In the genomic region with DNA sequence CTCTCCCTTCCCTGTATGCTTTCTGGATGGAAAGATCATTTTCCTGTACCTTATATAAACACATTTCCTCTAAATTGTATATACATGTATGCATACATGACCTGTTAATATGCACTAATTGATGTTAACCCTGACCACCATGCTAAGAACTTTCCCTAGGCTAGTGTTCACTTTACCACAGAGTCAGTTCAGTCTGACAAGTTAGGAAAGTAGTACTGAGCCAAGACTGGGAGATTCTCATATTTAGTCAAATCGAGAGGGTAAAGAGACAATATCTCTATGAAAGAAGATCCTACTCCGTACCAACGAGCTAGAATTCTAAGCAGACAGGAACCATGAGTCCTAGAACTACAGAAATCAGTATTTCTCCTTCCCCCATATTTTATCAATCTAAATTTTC, we compare ENCODE assay signal across 28 cellular contexts. TPM values are rescaled to one million over a fixed set of nuclear protein-coding genes. Genes with fewer than 3 reads are reported as not detected.
DNase-seq lines count a peak whose midpoint lies in the region; ATAC-seq, FAIRE-seq and TF ChIP-seq lines count a peak whose summit lies in the region.
"Had no signal": no experiment of that assay in that cellular context is flagged by ENCODE, and none has a peak within 500 bp of the region (broad histone marks: within the 10 kb centered on the region; RNA-seq: fewer than 3 reads in every experiment).

No MANE protein-coding gene starts in this region.

- H3K4me3 Mint-ChIP-seq in activated naive CD4-positive, alpha-beta T cell treated with anti-CD3 and anti-CD28 coated beads for 36 hours, result no peak overlapping the region
- no peak overlapping the region for H3K4me3 Mint-ChIP-seq in T-helper 17 cell
- H3K4me3 Mint-ChIP-seq: CD4-positive, CD25-positive, alpha-beta regulatory T cell; IgD-negative memory B cell had no signal

- no peak for TF ChIP-seq CTCF in K562 (IDR thresholded peaks at IDR 0.05 in 2 of 3, conservative IDR thresholded peaks at IDR 0.05 in 1 of 3; ENCODE audit: insufficient read depth in 2 of 3, low read depth in 1 of 3, low read length in 3 of 3)

- H4K20me1 ChIP-seq in K562 (replicated peaks; ENCODE audit: control insufficient read depth, insufficient read depth, low read length), result no peaks in the 10 kb centered on the region

- H3K4me1 ChIP-seq in K562 (replicated peaks in 1 of 2; ENCODE audit: control insufficient read depth in 2 of 2, insufficient read depth in 2 of 2, low read length in 2 of 2), result peaks cover 0 to 7% of the 10 kb centered on the region in 2 experiments; a peak in 2 of 5 replicates
- H3K4me1 ChIP-seq: BLaER1, SJCRH30 had no signal

- no peak for DNase-seq in activated naive CD4-positive, alpha-beta T cell treated with anti-CD3 and anti-CD28 coated beads, Interleukin-2, amount 50 U/mL, for 72 hours (ENCODE audit: low spot score in 2 of 2)
- no peak for DNase-seq in activated naive CD4-positive, alpha-beta T cell treated with anti-CD3 and anti-CD28 coated beads for 36 hours
- DNase-seq in T-helper 17 cell (no peak), K562 (ENCODE audit: extremely low read depth in 1 of 4, low spot score in 3 of 4) (no peak), substantia nigra (lab: John Stamatoyannopoulos, UW) (no peak), NCI-H1417 (lab: John Stamatoyannopoulos, UW) (no peak), cerebellum (ENCODE audit: low spot score) (no peak)
- DNase-seq: CD4-positive, CD25-positive, alpha-beta regulatory T cell; DMS153; DND-41; HCEC 1CT; NCI-H1092; NCI-H1436; NCI-H187 treated with DMSO at 0.1 percent for 48 hours; NCI-H2107; NCI-H446; NCI-H526; NCI-H82; NK-92 treated with Interleukin-12 subunit alpha and Interleukin-12 subunit beta, amount 100 ng/mL, for 24 hours; PC-9; SJCRH30 had no signal

- H3K9me3 ChIP-seq in T-helper 17 cell (ENCODE audit: control insufficient read depth, low read length, poor library complexity, severe bottlenecking) (no peaks in the 10 kb centered on the region), K562 (replicated peaks; ENCODE audit: control insufficient read depth, insufficient read depth, low read depth, low read length) (no peaks in the 10 kb centered on the region)
- H3K9me3 ChIP-seq: SJCRH30 had no signal

- intact Hi-C loops in activated naive CD4-positive, alpha-beta T cell treated with anti-CD3 and anti-CD28 coated beads for 36 hours (cut with micrococcal nuclease), result loop anchor here (5.0 kb wide), 1 partner anchor 47 kb away; no protein-coding TSS in a partner anchor
- intact Hi-C loops in K562 (cut with micrococcal nuclease), result no loop called here

- no peaks in the 10 kb centered on the region for H3K27me3 Mint-ChIP-seq in activated naive CD4-positive, alpha-beta T cell treated with anti-CD3 and anti-CD28 coated beads for 36 hours (ENCODE audit: low read depth)
- no peaks in the 10 kb centered on the region for H3K27me3 Mint-ChIP-seq in T-helper 17 cell
- H3K27me3 Mint-ChIP-seq: CD4-positive, CD25-positive, alpha-beta regulatory T cell; IgD-negative memory B cell had no signal

- in situ Hi-C loops in K562 (cut with MboI), result no loop called here

- POLR2A ChIA-PET in K562 (lab: Yijun Ruan, JAX), result interaction anchor here (0.7 to 1.4 kb wide), 2 partner anchors 11 to 21 kb away, joined by 3 read pairs; no protein-coding TSS in a partner anchor

- no peaks in the 10 kb centered on the region for H3K9me3 Mint-ChIP-seq in activated naive CD4-positive, alpha-beta T cell treated with anti-CD3 and anti-CD28 coated beads, Interleukin-2, amount 50 U/mL, for 72 hours
- H3K9me3 Mint-ChIP-seq in activated naive CD4-positive, alpha-beta T cell treated with anti-CD3 and anti-CD28 coated beads for 36 hours, result no peaks in the 10 kb centered on the region
- H3K9me3 Mint-ChIP-seq: CD4-positive, CD25-positive, alpha-beta regulatory T cell had no signal

- no peak overlapping the region for H3K4me3 ChIP-seq in K562
- H3K4me3 ChIP-seq: BLaER1, PC-9, SJCRH30 had no signal

- H3K36me3 Mint-ChIP-seq in activated naive CD4-positive, alpha-beta T cell treated with anti-CD3 and anti-CD28 coated beads, Interleukin-2, amount 50 U/mL, for 72 hours, result no peaks in the 10 kb centered on the region
- no peaks in the 10 kb centered on the region for H3K36me3 Mint-ChIP-seq in activated naive CD4-positive, alpha-beta T cell treated with anti-CD3 and anti-CD28 coated beads for 36 hours (ENCODE audit: low read depth)
- no peaks in the 10 kb centered on the region for H3K36me3 Mint-ChIP-seq in T-helper 17 cell (ENCODE audit: low read depth)

- no peaks in the 10 kb centered on the region for H3K27me3 ChIP-seq in K562 (ENCODE audit: control insufficient read depth in 2 of 2, insufficient read depth in 2 of 2, low read length in 2 of 2)
- H3K27me3 ChIP-seq: BLaER1, SJCRH30 had no signal

- CTCF ChIA-PET in activated naive CD4-positive, alpha-beta T cell treated with anti-CD3 and anti-CD28 coated beads for 36 hours (lab: Charles Lee), result interaction anchor here (0.6 to 1.7 kb wide), 3 partner anchors 46 to 145 kb away, joined by 3 to 7 read pairs (median 4); no protein-coding TSS in a partner anchor
- CTCF ChIA-PET in K562 (lab: Yijun Ruan, JAX; ENCODE audit: low intra/inter-chr PET ratio), result no interaction called here

- peak; percentile 22 to 65 for ATAC-seq in activated naive CD4-positive, alpha-beta T cell treated with anti-CD3 and anti-CD28 coated beads, Interleukin-2, amount 50 U/mL, for 72 hours
- ATAC-seq in T-helper 17 cell (no peak), K562 (no peak), GM19455 (IDR thresholded peaks at IDR 0.05; ENCODE audit: unreplicated experiment) (no peak)
- ATAC-seq: Right ventricle myocardium inferior had no signal

- H2AFZ ChIP-seq in K562 (ENCODE audit: low read depth, low read length), result no peak overlapping the region
- H2AFZ ChIP-seq: PC-9 had no signal

- FAIRE-seq in K562 (lab: Jason Lieb, UNC), result peak; percentile 54
- FAIRE-seq: A204.1, H1 had no signal

- peaks cover 45% of the 10 kb centered on the region for H3K4me1 Mint-ChIP-seq in activated naive CD4-positive, alpha-beta T cell treated with anti-CD3 and anti-CD28 coated beads for 36 hours (ENCODE audit: low read depth)
- peaks cover 25% of the 10 kb centered on the region for H3K4me1 Mint-ChIP-seq in T-helper 17 cell

- no peak for TF ChIP-seq EP300 in K562 (IDR thresholded peaks at IDR 0.05; ENCODE audit: low read length)

- no peak overlapping the region for H3K27ac ChIP-seq in K562 (ENCODE audit: extremely low read depth, low read depth, low read length)
- peak overlapping the region; percentile 44 for H3K27ac ChIP-seq in substantia nigra (ENCODE audit: low read depth, low read length, poor library complexity, severe bottlenecking)
- H3K27ac ChIP-seq: BLaER1, HL-60, PC-9, SJCRH30 had no signal

- WGBS in K562 (ENCODE audit: insufficient coverage, low coverage, missing lambda C conversion rate), result 58% methylated on average over 3 of the region's 3 CpGs

- H3K9me1 ChIP-seq in K562 (ENCODE audit: control insufficient read depth, insufficient read depth, low read length), result no peaks in the 10 kb centered on the region

- no peaks in the 10 kb centered on the region for H3K36me3 ChIP-seq in K562 (ENCODE audit: control insufficient read depth, insufficient read depth, low read length)
- H3K36me3 ChIP-seq: SJCRH30 had no signal

- no peak overlapping the region for H3K9ac ChIP-seq in K562 (ENCODE audit: insufficient read depth in 1 of 2, low read depth in 2 of 2, low read length in 2 of 2)
- H3K9ac ChIP-seq: BLaER1 had no signal

- TF ChIP-seq POLR2A in K562 (conservative IDR thresholded peaks at IDR 0.05), result no peak

- no peaks in the 10 kb centered on the region; the same call in 2 of the 3 replicates for H3K79me2 ChIP-seq in K562 (ENCODE audit: control insufficient read depth, insufficient read depth, low read length)

- H3K27ac Mint-ChIP-seq in activated naive CD4-positive, alpha-beta T cell treated with anti-CD3 and anti-CD28 coated beads, Interleukin-2, amount 50 U/mL, for 72 hours, result no peak overlapping the region
- no peak overlapping the region for H3K27ac Mint-ChIP-seq in activated naive CD4-positive, alpha-beta T cell treated with anti-CD3 and anti-CD28 coated beads for 36 hours
- peak overlapping the region; percentile 47 for H3K27ac Mint-ChIP-seq in T-helper 17 cell

- no peak for TF ChIP-seq RAD21 in K562 (CRISPR knock-in tag; conservative IDR thresholded peaks at IDR 0.05 in 1 of 2, IDR thresholded peaks at IDR 0.05 in 1 of 2)

- BruUV-seq in K562 (replicated peaks; lab: Mats Ljungman, UMichigan), result no TSS peak

- no peak overlapping the region for H3K4me2 ChIP-seq in K562 (ENCODE audit: insufficient read depth, low read length)
- H3K4me2 ChIP-seq: BLaER1, PC-9 had no signal

TF ChIP-seq in K562, 482 proteins besides CTCF, POLR2A, EP300 and RAD21 (continues in another document):
- no peak for TF ChIP-seq MCM5 (IDR thresholded peaks at IDR 0.05; ENCODE audit: low read depth)
- TF ChIP-seq PHF20 (IDR thresholded peaks at IDR 0.05; ENCODE audit: partially characterized antibody), result no peak
- no peak for TF ChIP-seq SRSF3 (IDR thresholded peaks at IDR 0.05; ENCODE audit: insufficient read depth, low read length)

RNA-seq across cellular contexts. Expression of a gene that starts 36.8 kb away (rescaled TPM):
- total RNA-seq in activated naive CD4-positive, alpha-beta T cell treated with anti-CD3 and anti-CD28 coated beads, Interleukin-2, amount 50 U/mL, for 72 hours, result 10 to 100 TPM; 25.0 to 30.1 TPM
- total RNA-seq in activated naive CD4-positive, alpha-beta T cell treated with anti-CD3 and anti-CD28 coated beads for 36 hours, result 10 to 100 TPM; 19.7 to 19.8 TPM
- total RNA-seq in T-helper 17 cell (10 to 100 TPM; 22.7 to 25.3 TPM), K562 (2014; rRNA removed) (8.5 and 10.6 TPM in 2 replicates), K562 (2014; rRNA removed; fragmentation: Illumina TruSeq; extraction: Trizol) (16.7 and 17.8 TPM in 2 replicates), K562 (2015; rRNA removed; fragmentation: Illumina TruSeq; extraction: Trizol) (12.3 and 13.8 TPM in 2 replicates), K562 (2021) (20.7 and 23.8 TPM in 2 replicates), cerebellum (16.4 TPM)
- 37.6 and 52.5 TPM in 2 replicates for total RNA-seq in K562 (2011; cell fraction: chromatin; rRNA removed; ENCODE audit: low replicate concordance)
- 22.0 and 24.5 TPM in 2 replicates for total RNA-seq in K562 (2011; cell fraction: nucleolus; rRNA removed)
- total RNA-seq in K562 (2011; cell fraction: nucleoplasm; rRNA removed), result 48.6 and 75.5 TPM in 2 replicates
- polyA plus RNA-seq in K562 (2011; rRNA removed) (20.9 and 23.0 TPM in 2 replicates), K562 (2014; fragmentation: Illumina TruSeq; extraction: Trizol) (20.8 and 22.0 TPM in 2 replicates), K562 (2014; fragmentation: Nextera tagmentation; extraction: Ambion mirVana) (10 to 100 TPM; 28.9 to 30.4 TPM), K562 (2014; rRNA removed) (18.4 and 23.5 TPM in 2 replicates)
- 13.1 and 21.3 TPM in 2 replicates for polyA plus RNA-seq in K562 (2011; cell fraction: cytosol; rRNA removed)
- polyA plus RNA-seq in K562 (2011; cell fraction: nucleus; rRNA removed), result 24.3 and 25.6 TPM in 2 replicates
- 11.9 and 18.6 TPM in 2 replicates for polyA plus RNA-seq in K562 (2012)
- polyA minus RNA-seq in K562 (2011; rRNA and poly(A)+ RNA removed), result 20.8 and 32.8 TPM in 2 replicates
- 12.7 and 28.9 TPM in 2 replicates for polyA minus RNA-seq in K562 (2011; cell fraction: cytosol; rRNA and poly(A)+ RNA removed)
- polyA minus RNA-seq in K562 (2011; cell fraction: nucleus; rRNA and poly(A)+ RNA removed), result 9.7 and 15.9 TPM in 2 replicates

Comparison
In these comparisons a context has a peak if more than half of its experiments do, and no peak if none do; other contexts are left out.
1. ATAC-seq: peak in activated naive CD4-positive, alpha-beta T cell treated with anti-CD3 and anti-CD28 coated beads, Interleukin-2, amount 50 U/mL, for 72 hours (2 of 2); none in T-helper 17 cell (single experiment), K562 (single experiment) and GM19455 (single experiment).